17 cellular contexts compared by ENCODE assay signal in the genomic region with DNA sequence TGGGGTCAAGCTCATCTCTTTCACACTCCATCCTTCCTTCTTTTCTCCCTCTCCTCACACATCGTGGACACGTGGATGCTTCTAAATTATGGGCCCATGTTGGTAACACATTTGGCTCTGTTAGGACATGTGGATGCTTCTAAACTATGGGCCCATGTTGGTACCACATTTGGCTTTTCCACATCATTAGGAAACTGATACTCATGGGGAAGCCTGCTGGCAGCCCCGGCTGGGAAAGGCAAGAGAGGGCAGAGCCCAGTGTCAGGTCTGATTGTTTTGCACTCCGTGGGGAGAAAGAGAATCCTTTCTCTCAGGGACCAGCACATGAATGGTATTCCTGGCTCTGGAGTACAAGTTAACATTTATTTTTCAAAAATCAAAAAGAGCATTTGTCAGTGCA. TPM values are rescaled to one million over a fixed set of nuclear protein-coding genes. Genes with fewer than 3 reads are reported as not detected.
DNase-seq lines count a peak whose midpoint lies in the region; FAIRE-seq and TF ChIP-seq lines count a peak whose summit lies in the region.
"Had no signal": no experiment of that assay in that cellular context is flagged by ENCODE, and none has a peak within 500 bp of the region (broad histone marks: within the 10 kb centered on the region; RNA-seq: fewer than 3 reads in every experiment).

No MANE protein-coding gene starts in this region.

- 75% methylated on average over 4 of the region's 4 CpGs for WGBS in esophagus muscularis mucosa
- WGBS in mesodermal cell (ENCODE audit: insufficient coverage in 2 of 2), 2 experiments, result 79 to 92% methylated on average over 2 to 3 of the region's 4 CpGs
- 52% methylated on average over 4 of the region's 4 CpGs for WGBS in suprapubic skin

- no peaks in the 10 kb centered on the region for H3K9me2 ChIP-seq in PC-9 (ENCODE audit: insufficient read depth)

- peaks cover 11% of the 10 kb centered on the region; the same call in 1 of the 2 replicates for H3F3A ChIP-seq in PC-9 (ENCODE audit: insufficient read depth, low read depth)

- TF ChIP-seq EP300 in esophagus muscularis mucosa (IDR thresholded peaks at IDR 0.05) (no peak), suprapubic skin (IDR thresholded peaks at IDR 0.05) (no peak)

- H3K27me3 ChIP-seq in PC-9 (ENCODE audit: insufficient read depth, low read depth), result no peaks in the 10 kb centered on the region
- H3K27me3 ChIP-seq in esophagus muscularis mucosa, result peaks cover 0 to 3% (median 0%) of the 10 kb centered on the region in 4 donors
- no peaks in the 10 kb centered on the region for H3K27me3 ChIP-seq in Peyer's patch
- H3K27me3 ChIP-seq in suprapubic skin, result no peaks in the 10 kb centered on the region
- H3K27me3 ChIP-seq: BLaER1 treated with 17β-estradiol and CSF1 and Interleukin-3, amounts not matched to agents 10 nM and 100 nM had no signal

- no peaks in the 10 kb centered on the region for H3K9me3 ChIP-seq in PC-9 (ENCODE audit: insufficient read depth, low read depth)
- no peaks in the 10 kb centered on the region for H3K9me3 ChIP-seq in esophagus muscularis mucosa
- H3K9me3 ChIP-seq in mesodermal cell (ENCODE audit: control insufficient read depth, low read length), result no peaks in the 10 kb centered on the region
- H3K9me3 ChIP-seq in Peyer's patch, result no peaks in the 10 kb centered on the region
- H3K9me3 ChIP-seq in suprapubic skin, result no peaks in the 10 kb centered on the region
- H3K9me3 ChIP-seq: BLaER1 treated with 17β-estradiol and CSF1 and Interleukin-3, amounts not matched to agents 10 nM and 100 nM had no signal

- CTCF ChIA-PET in PC-9 (lab: Charles Lee), result no interaction called here

- no peak overlapping the region for H2AFZ ChIP-seq in PC-9

- TF ChIP-seq CTCF in C4-2B (conservative IDR thresholded peaks at IDR 0.05) (no peak), PC-9 (conservative IDR thresholded peaks at IDR 0.05) (no peak), esophagus muscularis mucosa (IDR thresholded peaks at IDR 0.05) (no peak), Peyer's patch (IDR thresholded peaks at IDR 0.05) (no peak), suprapubic skin (IDR thresholded peaks at IDR 0.05) (no peak)

- H3K36me3 ChIP-seq in PC-9 (ENCODE audit: low read depth) (no peaks in the 10 kb centered on the region), esophagus muscularis mucosa (no peaks in the 10 kb centered on the region), mesodermal cell (ENCODE audit: control insufficient read depth, insufficient read depth, low read length) (no peaks in the 10 kb centered on the region), Peyer's patch (no peaks in the 10 kb centered on the region), suprapubic skin (no peaks in the 10 kb centered on the region)
- H3K36me3 ChIP-seq: BLaER1 treated with 17β-estradiol and CSF1 and Interleukin-3, amounts not matched to agents 10 nM and 100 nM had no signal

- intact Hi-C loops in PC-9 (cut with micrococcal nuclease; ENCODE audit: unreplicated experiment) (no loop called here), esophagus muscularis mucosa (cut with DNase I) (no loop called here)

- POLR2A ChIA-PET in PC-9 (lab: Charles Lee; ENCODE audit: unreplicated experiment), result no interaction called here

- no peaks in the 10 kb centered on the region for H3K79me2 ChIP-seq in PC-9 (ENCODE audit: low read depth)

- H3K27ac ChIP-seq in C4-2B (peak overlapping the region; percentile 10; the same call in 1 of the 2 replicates), PC-9 (peak overlapping the region; percentile 89), esophagus muscularis mucosa (replicated peaks in 1 of 4) (no peak overlapping the region), mesodermal cell (ENCODE audit: low read depth, low read length, severe bottlenecking) (peak overlapping the region; percentile 79), Peyer's patch (no peak overlapping the region), suprapubic skin (no peak overlapping the region)
- H3K27ac ChIP-seq: HL-60 had no signal

- H3K4me1 ChIP-seq in PC-9 (replicated peaks; ENCODE audit: insufficient read depth), result peaks cover 41% of the 10 kb centered on the region
- H3K4me1 ChIP-seq in esophagus muscularis mucosa, result peaks cover 0 to 7% (median 3%) of the 10 kb centered on the region in 4 donors
- H3K4me1 ChIP-seq in mesodermal cell (ENCODE audit: control insufficient read depth, insufficient read depth, low read length, poor library complexity, severe bottlenecking), result peaks cover 21% of the 10 kb centered on the region
- H3K4me1 ChIP-seq in Peyer's patch, result no peaks in the 10 kb centered on the region
- peaks cover 3% of the 10 kb centered on the region for H3K4me1 ChIP-seq in suprapubic skin

- H3K4me3 ChIP-seq in PC-9, result no peak overlapping the region
- no peak overlapping the region for H3K4me3 ChIP-seq in esophagus muscularis mucosa
- H3K4me3 ChIP-seq in mesodermal cell (ENCODE audit: extremely low read depth, insufficient read depth, low read length, poor library complexity, severe bottlenecking), result no peak overlapping the region
- H3K4me3 ChIP-seq in Peyer's patch, result no peak overlapping the region
- H3K4me3 ChIP-seq in suprapubic skin, result no peak overlapping the region
- H3K4me3 ChIP-seq: BLaER1 treated with 17β-estradiol and CSF1 and Interleukin-3, amounts not matched to agents 10 nM and 100 nM had no signal

- DNase-seq in PC-9 (no peak), esophagus muscularis mucosa (ENCODE audit: extremely low spot score) (peak; percentile 77), Peyer's patch (no peak), NCI-H1930 (lab: John Stamatoyannopoulos, UW) (no peak), suprapubic skin (ENCODE audit: low spot score in 2 of 2) (no peak), GM12891 (ENCODE audit: insufficient read length, low spot score) (no peak)
- DNase-seq: DND-41, NCI-H1417, NCI-H187 treated with DMSO at 0.1 percent for 48 hours, NCI-H774 had no signal

- no TSS peak for BruUV-seq in PC-9 (replicated peaks; lab: Mats Ljungman, UMichigan)

- H3K4me2 ChIP-seq in PC-9, result peak overlapping the region; percentile 52

- H4K20me1 ChIP-seq in PC-9 (ENCODE audit: insufficient read depth), result no peaks in the 10 kb centered on the region
- H4K20me1 ChIP-seq: BLaER1 treated with 17β-estradiol and CSF1 and Interleukin-3, amounts not matched to agents 10 nM and 100 nM had no signal

- TF ChIP-seq POLR2A in esophagus muscularis mucosa (IDR thresholded peaks at IDR 0.05; ENCODE audit: low read depth) (no peak), Peyer's patch (IDR thresholded peaks at IDR 0.05) (no peak), suprapubic skin (IDR thresholded peaks at IDR 0.05) (no peak), GM12891 (IDR thresholded peaks at IDR 0.05; ENCODE audit: low read depth, low read length) (no peak)

- no peak for FAIRE-seq in GM12891 (lab: Jason Lieb, UNC)
- FAIRE-seq: G401.6 had no signal

TF ChIP-seq in GM12891, 5 proteins besides CTCF, POLR2A, EP300 and RAD21:
- TF ChIP-seq PAX5 (IDR thresholded peaks at IDR 0.05; ENCODE audit: insufficient read depth, low read length, severe bottlenecking), result no peak
- no peak for TF ChIP-seq SPI1 (IDR thresholded peaks at IDR 0.05; ENCODE audit: low read depth, low read length)
- no peak for TF ChIP-seq POU2F2 (IDR thresholded peaks at IDR 0.05; ENCODE audit: low read depth, low read length)
- TF ChIP-seq TAF1 (IDR thresholded peaks at IDR 0.05; ENCODE audit: low read depth, low read length), result no peak
- no peak for TF ChIP-seq POLR2AphosphoS5 (IDR thresholded peaks at IDR 0.05; ENCODE audit: low read depth, low read length)
TF ChIP-seq in GM12891: peak in this region for 0.

RNA-seq across cellular contexts. Expression of a gene that starts 4.0 kb away (rescaled TPM):
- 0.76 TPM in 1 of 2 replicates, not detected in the other for total RNA-seq in PC-9 (2021)
- not detected for total RNA-seq in esophagus muscularis mucosa
- polyA plus RNA-seq in mesodermal cell (2013, experiment 1 of 2), result 6.6 TPM
- polyA plus RNA-seq in mesodermal cell (2013, experiment 2 of 2), result 6.2 TPM
- not detected for total RNA-seq in Peyer's patch
- 10 to 100 TPM in 1 of 4 donors, not detected in 3; 11.2 TPM for total RNA-seq in suprapubic skin
- polyA plus RNA-seq in GM12891 (2012; ENCODE audit: low read depth, missing spikeins), result not detected
- total RNA-seq: A172, NCI-H460 had no signal

Comparison
In these comparisons a context has a peak if more than half of its experiments do, and no peak if none do; other contexts are left out.
1. H3K27ac ChIP-seq: peak in C4-2B (single experiment), PC-9 (single experiment) and mesodermal cell (single experiment); none in esophagus muscularis mucosa (0 of 4), Peyer's patch (0 of 4) and suprapubic skin (single experiment).